ENCODE assay signal across 22 cellular contexts in genomic region chr20:14921546-14921945, GRCh38.
DNase-seq lines count a peak whose midpoint lies in the region; TF ChIP-seq lines count a peak whose summit lies in the region.
"Had no signal": no experiment of that assay in that cellular context is flagged by ENCODE, and none has a peak within 500 bp of the region (broad histone marks: within the 10 kb centered on the region; RNA-seq: fewer than 3 reads in every experiment).

No MANE protein-coding gene starts in this region.

- no peaks in the 10 kb centered on the region for H3K36me3 ChIP-seq in sigmoid colon
- H3K36me3 ChIP-seq: BLaER1, esophagus squamous epithelium, stomach had no signal

- CTCF ChIA-PET in GM10248 (lab: Yijun Ruan, JAX), result no interaction called here

- peaks cover 0 to 27% (median 22%) of the 10 kb centered on the region in 4 donors for H3K4me1 ChIP-seq in sigmoid colon
- H3K4me1 ChIP-seq: BLaER1 had no signal

- POLR2A ChIA-PET in GM10248 (lab: Yijun Ruan, JAX), result no interaction called here

- no peak for TF ChIP-seq POLR2A in sigmoid colon (IDR thresholded peaks at IDR 0.05)

- DNase-seq in DMS53 (lab: John Stamatoyannopoulos, UW) (peak; percentile 17), DMS53 treated with DMSO at 0.1 percent for 48 hours (lab: John Stamatoyannopoulos, UW; ENCODE audit: unreplicated experiment) (no peak), NCI-H69 (lab: John Stamatoyannopoulos, UW) (peak; percentile 90), dermis blood vessel endothelial cell (peak; percentile 33), renal cortical epithelial cell (ENCODE audit: low read depth) (peak; percentile 56), sigmoid colon (no peak), RKO (ENCODE audit: low spot score) (no peak), GM10248 (ENCODE audit: extremely low spot score) (no peak)
- DNase-seq: activated CD4-positive, alpha-beta T cell treated with anti-CD3 and anti-CD28 coated beads for 4 hours; effector CD8-positive, alpha-beta T cell; esophagus squamous epithelium; H7; head of caudate nucleus; NCI-H2171; NCI-H748 treated with DMSO at 0.1 percent for 48 hours; nucleus accumbens; OCI-M1; SIG-M5; stimulated activated CD4-positive, alpha-beta T cell treated with anti-CD3 and anti-CD28 coated beads, Interleukin-4, amount 100 ng/mL, for 4 hours; stomach; T-helper 1 cell had no signal

- no peak for TF ChIP-seq CTCF in sigmoid colon (IDR thresholded peaks at IDR 0.05)
- TF ChIP-seq CTCF in GM10248 (IDR thresholded peaks at IDR 0.05; ENCODE audit: control extremely low read depth, extremely low read depth, low read depth, missing control alignments), result no peak

- no peak for TF ChIP-seq EP300 in sigmoid colon (IDR thresholded peaks at IDR 0.05)

- H3K4me3 ChIP-seq in sigmoid colon, result no peak overlapping the region
- H3K4me3 ChIP-seq: BLaER1, esophagus squamous epithelium, stomach had no signal

- H3K27me3 ChIP-seq in sigmoid colon, result no peaks in the 10 kb centered on the region
- H3K27me3 ChIP-seq: BLaER1, esophagus squamous epithelium, stomach had no signal

- intact Hi-C loops in sigmoid colon (cut with DNase I), result no loop called here

- no peaks in the 10 kb centered on the region for H3K9me3 ChIP-seq in sigmoid colon
- H3K9me3 ChIP-seq: BLaER1, esophagus squamous epithelium, stomach had no signal

- no peak overlapping the region for H3K27ac ChIP-seq in sigmoid colon
- H3K27ac ChIP-seq: BLaER1, esophagus squamous epithelium, stomach had no signal

Comparison
In these comparisons a context has a peak if more than half of its experiments do, and no peak if none do; other contexts are left out.
1. DNase-seq: peak in DMS53 (single experiment), NCI-H69 (single experiment), dermis blood vessel endothelial cell (single experiment) and renal cortical epithelial cell (single experiment); none in DMS53 treated with DMSO at 0.1 percent for 48 hours (single experiment), sigmoid colon (single experiment), RKO (single experiment) and GM10248 (single experiment).